13 cellular contexts compared by ENCODE assay signal in the genomic region with DNA sequence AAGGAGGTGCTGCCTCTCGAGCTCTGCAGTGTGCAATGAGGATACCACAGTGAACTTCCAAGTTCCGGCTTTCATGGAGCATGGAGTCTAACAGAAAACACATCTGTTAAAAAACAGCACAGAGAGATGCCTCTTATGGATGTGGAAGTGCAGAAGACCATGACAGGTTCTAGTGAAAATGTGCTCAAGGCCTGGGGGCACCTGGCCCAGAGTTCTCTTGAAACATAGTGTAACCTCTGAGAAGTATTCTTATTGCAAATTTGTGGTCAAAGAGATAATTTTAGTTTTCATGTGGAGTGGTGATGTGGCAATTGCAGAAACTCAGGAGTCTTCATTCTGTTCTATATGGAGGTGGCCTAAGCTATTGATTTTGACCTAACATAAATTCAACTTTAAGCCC.
DNase-seq lines count a peak whose midpoint lies in the region; ATAC-seq and TF ChIP-seq lines count a peak whose summit lies in the region.
"Had no signal": no experiment of that assay in that cellular context is flagged by ENCODE, and none has a peak within 500 bp of the region (broad histone marks: within the 10 kb centered on the region; RNA-seq: fewer than 3 reads in every experiment).

No MANE protein-coding gene starts in this region.

- no peaks in the 10 kb centered on the region for H3K9me3 Mint-ChIP-seq in endodermal cell
- no peaks in the 10 kb centered on the region for H3K9me3 Mint-ChIP-seq in Calu3 (ENCODE audit: low read depth, unreplicated experiment)
- H3K9me3 Mint-ChIP-seq: activated B cell treated with CpG ODN at 0.5 μM for 24 hours; central memory CD8-positive, alpha-beta T cell had no signal

- H3K36me3 Mint-ChIP-seq in endodermal cell (ENCODE audit: low read depth) (no peaks in the 10 kb centered on the region), Calu3 (ENCODE audit: insufficient read depth, unreplicated experiment) (no peaks in the 10 kb centered on the region)

- H3K4me3 Mint-ChIP-seq in endodermal cell (no peak overlapping the region), Calu3 (ENCODE audit: low read depth, unreplicated experiment) (no peak overlapping the region)
- H3K4me3 Mint-ChIP-seq: activated B cell treated with CpG ODN at 0.5 μM for 24 hours; central memory CD8-positive, alpha-beta T cell had no signal

- H3K9ac ChIP-seq in endodermal cell (ENCODE audit: extremely low read depth, low read length, poor library complexity, severe bottlenecking), result no peak overlapping the region

- H3K27ac Mint-ChIP-seq in endodermal cell (no peak overlapping the region), Calu3 (ENCODE audit: unreplicated experiment) (no peak overlapping the region)
- H3K27ac Mint-ChIP-seq: activated B cell treated with CpG ODN at 0.5 μM for 24 hours had no signal

- no peaks in the 10 kb centered on the region for H3K4me1 ChIP-seq in endodermal cell (ENCODE audit: control insufficient read depth, insufficient read depth, low read length)

- intact Hi-C loops in Calu3 (cut with micrococcal nuclease; ENCODE audit: unreplicated experiment), result no loop called here

- no peak overlapping the region for H3K27ac ChIP-seq in endodermal cell (ENCODE audit: low read depth, low read length)
- H3K27ac ChIP-seq: esophagus squamous epithelium had no signal

- H3K36me3 ChIP-seq in endodermal cell (ENCODE audit: control insufficient read depth, insufficient read depth, low read length), result no peaks in the 10 kb centered on the region
- H3K36me3 ChIP-seq: esophagus squamous epithelium had no signal

- peaks cover 3% of the 10 kb centered on the region for H3K4me1 Mint-ChIP-seq in endodermal cell
- H3K4me1 Mint-ChIP-seq in Calu3 (ENCODE audit: low read depth, unreplicated experiment), result peaks cover 16% of the 10 kb centered on the region
- H3K4me1 Mint-ChIP-seq: activated B cell treated with CpG ODN at 0.5 μM for 24 hours; central memory CD8-positive, alpha-beta T cell had no signal

- H3K4me3 ChIP-seq in endodermal cell (ENCODE audit: low read length), result no peak overlapping the region
- H3K4me3 ChIP-seq: esophagus squamous epithelium had no signal

- H3K27me3 Mint-ChIP-seq in endodermal cell (ENCODE audit: insufficient read depth), result peaks cover 4% of the 10 kb centered on the region
- H3K27me3 Mint-ChIP-seq in Calu3 (ENCODE audit: unreplicated experiment), result no peaks in the 10 kb centered on the region

- H3K27me3 ChIP-seq in endodermal cell (ENCODE audit: control insufficient read depth, insufficient read depth, low read length, poor library complexity, severe bottlenecking), result no peaks in the 10 kb centered on the region
- H3K27me3 ChIP-seq: esophagus squamous epithelium had no signal

- H3K9me3 ChIP-seq in endodermal cell (ENCODE audit: control insufficient read depth, low read length), result no peaks in the 10 kb centered on the region
- H3K9me3 ChIP-seq: esophagus squamous epithelium had no signal

- no TSS peak for BruUV-seq in Calu3 (replicated peaks; lab: Mats Ljungman, UMichigan)

- CTCF ChIA-PET in Calu3 (lab: Charles Lee), result no interaction called here

- 88 to 100% methylated on average over 1 to 2 of the region's 2 CpGs for WGBS in endodermal cell (ENCODE audit: insufficient coverage in 1 of 2, insufficient read length in 1 of 2), 2 experiments

- ATAC-seq in GM18519 (IDR thresholded peaks at IDR 0.05; ENCODE audit: low FRiP score, unreplicated experiment) (peak; percentile 69), GM21786 (IDR thresholded peaks at IDR 0.05; ENCODE audit: unreplicated experiment) (peak; percentile 77), HG03354 (IDR thresholded peaks at IDR 0.05; ENCODE audit: poor library complexity, severe bottlenecking, unreplicated experiment) (peak; percentile 86)

- peak; percentile 26 for DNase-seq in amniotic epithelial cell (ENCODE audit: low read depth)
- DNase-seq in endodermal cell, result no peak
- no peak for DNase-seq in germinal center (ENCODE audit: low spot score)
- no peak for DNase-seq in Calu3
- no peak for DNase-seq in COLO829 (ENCODE audit: low spot score)
- DNase-seq: activated B cell treated with CpG ODN at 0.5 μM for 24 hours; activated effector memory CD4-positive, alpha-beta T cell treated with anti-CD3 and anti-CD28 coated beads, Interleukin-2, amount 50 U/mL, for 16 hours; esophagus squamous epithelium; NCI-H2081 had no signal

- TF ChIP-seq CTCF in endodermal cell (conservative IDR thresholded peaks at IDR 0.05), result no peak
- no peak for TF ChIP-seq CTCF in Calu3 (IDR thresholded peaks at IDR 0.05; ENCODE audit: unreplicated experiment)
